8 cellular contexts compared by ENCODE assay signal in genomic region chrX:135632353-135632752, GRCh38.
A peak's percentile ranks its signal among the peaks of the same experiment; 100 is the strongest.
DNase-seq lines count a peak whose midpoint lies in the region; ATAC-seq and TF ChIP-seq lines count a peak whose summit lies in the region.
"Had no signal": no experiment of that assay in that cellular context is flagged by ENCODE, and none has a peak within 500 bp of the region (broad histone marks: within the 10 kb centered on the region; RNA-seq: fewer than 3 reads in every experiment).

No MANE protein-coding gene starts in this region.

- peak; percentile 44 for TF ChIP-seq CTCF in GM13977 (IDR thresholded peaks at IDR 0.05; ENCODE audit: extremely low read depth, insufficient read depth, missing control alignments)

- in situ Hi-C loops in GM13977 (cut with MboI; ENCODE audit: low pct_unique_long_range_greater_than_20kb, low sequenced_read_pairs, unreplicated experiment) (no loop called here), GM23248 (cut with MboI) (no loop called here)

- no peak overlapping the region for H3K4me3 ChIP-seq in GM23248

- H3K27ac ChIP-seq in GM23248 = no peak overlapping the region

- WGBS in GM23248 (ENCODE audit: low coverage in 1 of 2, low lambda C conversion rate in 2 of 2, missing lambda C conversion rate in 2 of 2), 2 experiments = 0% methylated on average over 1 of the region's 1 CpG

- no peak overlapping the region for H3K4me2 ChIP-seq in GM23248 (ENCODE audit: unreplicated experiment)

- H3K79me2 ChIP-seq in GM23248 (ENCODE audit: insufficient read depth) = no peaks in the 10 kb centered on the region

- H3F3A ChIP-seq in GM23248 (ENCODE audit: insufficient read depth) = no peaks in the 10 kb centered on the region

- peak; percentile 76 for ATAC-seq in GM21723 (IDR thresholded peaks at IDR 0.05; ENCODE audit: unreplicated experiment)
- ATAC-seq: naive thymus-derived CD8-positive, alpha-beta T cell had no signal

- H3K9me3 ChIP-seq in GM23248 (ENCODE audit: low read depth) = no peaks in the 10 kb centered on the region

- no peaks in the 10 kb centered on the region for H3K4me1 ChIP-seq in GM23248 (ENCODE audit: insufficient read depth)

- no peaks in the 10 kb centered on the region for H3K9me2 ChIP-seq in GM23248 (ENCODE audit: insufficient read depth)

- DNase-seq in GM13977 (ENCODE audit: low spot score) = peak; percentile 26
- DNase-seq in MV-4-11 (lab: John Stamatoyannopoulos, UW) = peak; percentile 37
- peak; percentile 8 for DNase-seq in inferior parietal cortex (ENCODE audit: extremely low spot score)
- DNase-seq in HK-2 (ENCODE audit: unreplicated experiment) = no peak
- no peak for DNase-seq in GM23248
- no peak for DNase-seq in dedifferentiated amniotic fluid mesenchymal stem cell (ENCODE audit: extremely low spot score)

- H3K27me3 ChIP-seq in GM23248 (replicated peaks; ENCODE audit: insufficient read depth) = no peaks in the 10 kb centered on the region

- H3K36me3 ChIP-seq in GM23248 (ENCODE audit: low read depth) = no peaks in the 10 kb centered on the region

- no peak overlapping the region for H3K9ac ChIP-seq in GM23248

- no peak overlapping the region for H2AFZ ChIP-seq in GM23248

- no peaks in the 10 kb centered on the region for H4K20me1 ChIP-seq in GM23248 (ENCODE audit: insufficient read depth)

Comparison
In these comparisons a context has a peak if more than half of its experiments do, and no peak if none do; other contexts are left out.
1. DNase-seq: peak in GM13977 (single experiment), MV-4-11 (single experiment) and inferior parietal cortex (single experiment); none in HK-2 (single experiment), GM23248 (single experiment) and dedifferentiated amniotic fluid mesenchymal stem cell (single experiment).